Comparison of ENCODE assay signal across 8 cellular contexts in genomic region chr5:100535060-100536005, GRCh38. TPM values are rescaled to one million over a fixed set of nuclear protein-coding genes. Genes with fewer than 3 reads are reported as not detected.
DNase-seq lines count a peak whose midpoint lies in the region; ATAC-seq, FAIRE-seq and TF ChIP-seq lines count a peak whose summit lies in the region.

FAM174A (plus strand) TSS chr5:100535374; CDS start chr5:100535531, 157 bp downstream.

- H3K27me3 Mint-ChIP-seq in activated CD4-positive, alpha-beta T cell treated with anti-CD3 and anti-CD28 coated beads, Interleukin-2, amount 10 ng/mL, durations not matched to agents 24 days and 14 days, result peaks cover 10% of the 10 kb centered on the region

- peak within 1 kb of the TSS; percentile 76 to 87 for H3K27ac ChIP-seq in coronary artery

- intact Hi-C loops in activated CD4-positive, alpha-beta T cell treated with anti-CD3 and anti-CD28 coated beads, Interleukin-2, amount 10 ng/mL, durations not matched to agents 24 days and 14 days (cut with micrococcal nuclease), result loop anchor here (1.0 to 10.0 kb wide), 3 partner anchors 239 to 368 kb away; partner anchors contain the start of gene ST8SIA4

- peaks cover 19% of the 10 kb centered on the region for H3K4me1 Mint-ChIP-seq in activated CD4-positive, alpha-beta T cell treated with anti-CD3 and anti-CD28 coated beads, Interleukin-2, amount 10 ng/mL, durations not matched to agents 24 days and 14 days

- peaks cover 14% of the 10 kb centered on the region for H3K9me3 Mint-ChIP-seq in activated CD4-positive, alpha-beta T cell treated with anti-CD3 and anti-CD28 coated beads, Interleukin-2, amount 10 ng/mL, durations not matched to agents 24 days and 14 days

- H3K36me3 Mint-ChIP-seq in activated CD4-positive, alpha-beta T cell treated with anti-CD3 and anti-CD28 coated beads, Interleukin-2, amount 10 ng/mL, durations not matched to agents 24 days and 14 days (ENCODE audit: low read depth), result peaks cover 8% of the 10 kb centered on the region

- TF ChIP-seq CTCF in coronary artery (IDR thresholded peaks at IDR 0.05), result no peak

- peak; percentile 99 for FAIRE-seq in GM19239 (lab: Jason Lieb, UNC)

- H3K4me3 Mint-ChIP-seq in activated CD4-positive, alpha-beta T cell treated with anti-CD3 and anti-CD28 coated beads, Interleukin-2, amount 10 ng/mL, durations not matched to agents 24 days and 14 days, result peak within 1 kb of the TSS; percentile 98

- peak within 1 kb of the TSS; percentile 77 for H3K4me3 ChIP-seq in coronary artery

- peak within 1 kb of the TSS; percentile 88 for H3K27ac Mint-ChIP-seq in activated CD4-positive, alpha-beta T cell treated with anti-CD3 and anti-CD28 coated beads, Interleukin-2, amount 10 ng/mL, durations not matched to agents 24 days and 14 days

- DNase-seq in Ammon's horn (ENCODE audit: low spot score) (peak; percentile 99), GM19239 (ENCODE audit: insufficient read length, low spot score) (peak; percentile 66), NCI-H524 treated with DMSO at 0.1 percent for 48 hours (lab: John Stamatoyannopoulos, UW) (peak; percentile 64), coronary artery (ENCODE audit: low spot score) (peak; percentile 97), left kidney (ENCODE audit: low read depth, low spot score) (peak; percentile 99)
- DNase-seq in activated CD4-positive, alpha-beta T cell treated with anti-CD3 and anti-CD28 coated beads, Interleukin-2, amount 10 ng/mL, durations not matched to agents 24 days and 14 days, result peak; percentile 98
- DNase-seq in stimulated activated CD4-positive, alpha-beta T cell treated with anti-CD3 and anti-CD28 coated beads, Interleukin-2, amount 100 ng/mL, for 24 hours, result peak; percentile 92 to 93

- ATAC-seq in HG03457 (IDR thresholded peaks at IDR 0.05; ENCODE audit: unreplicated experiment), result peak; percentile 97

RNA-seq across cellular contexts. Expression of gene FAM174A, which starts in this region (rescaled TPM):
- total RNA-seq in activated CD4-positive, alpha-beta T cell treated with anti-CD3 and anti-CD28 coated beads, Interleukin-2, amount 10 ng/mL, durations not matched to agents 24 days and 14 days, result 8.1 and 10.0 TPM in 2 replicates

Comparison
In these comparisons a context has a peak if more than half of its experiments do, and no peak if none do; other contexts are left out.
1. Peak in every context shown above with its lines: DNase-seq, ATAC-seq, H3K4me3 ChIP-seq and H3K27ac ChIP-seq.